Comparison of ENCODE assay signal across 13 cellular contexts in genomic region chr15:35603298-35603697, GRCh38.
DNase-seq lines count a peak whose midpoint lies in the region; ATAC-seq and TF ChIP-seq lines count a peak whose summit lies in the region.
"Had no signal": no experiment of that assay in that cellular context is flagged by ENCODE, and none has a peak within 500 bp of the region (broad histone marks: within the 10 kb centered on the region; RNA-seq: fewer than 3 reads in every experiment).

No MANE protein-coding gene starts in this region.

- peaks cover 6% of the 10 kb centered on the region for H3K27me3 Mint-ChIP-seq in activated naive CD8-positive, alpha-beta T cell treated with anti-CD3 and anti-CD28 coated beads, Interleukin-2, amount 50 U/mL, for 24 hours

- no peaks in the 10 kb centered on the region for H3K9me3 ChIP-seq in RWPE2 (ENCODE audit: severe bottlenecking)
- H3K9me3 ChIP-seq: transverse colon had no signal

- TF ChIP-seq CTCF in RWPE2 (IDR thresholded peaks at IDR 0.05; ENCODE audit: poor library complexity, severe bottlenecking), result no peak

- no peak overlapping the region for H3K27ac ChIP-seq in RWPE2 (ENCODE audit: poor library complexity, severe bottlenecking)
- H3K27ac ChIP-seq: transverse colon had no signal

- no peak for DNase-seq in RWPE2 (ENCODE audit: low spot score)
- peak; percentile 9 for DNase-seq in kidney tubule cell (ENCODE audit: low spot score)
- no peak for DNase-seq in posterior cingulate gyrus
- no peak for DNase-seq in activated naive CD8-positive, alpha-beta T cell treated with anti-CD3 and anti-CD28 coated beads, Interleukin-2, amount 50 U/mL, for 24 hours
- DNase-seq: effector memory CD8-positive, alpha-beta T cell; nephron progenitor cell; stimulated activated CD4-positive, alpha-beta T cell treated with anti-CD3 and anti-CD28 coated beads, Interleukin-4, amount 100 ng/mL, for 4 hours; transverse colon had no signal

- intact Hi-C loops in posterior cingulate gyrus (cut with DNase I), result no loop called here

- no peak overlapping the region for H3K27ac Mint-ChIP-seq in activated naive CD8-positive, alpha-beta T cell treated with anti-CD3 and anti-CD28 coated beads, Interleukin-2, amount 50 U/mL, for 24 hours
- H3K27ac Mint-ChIP-seq: activated T-helper 1 cell treated with anti-CD3 and anti-CD28 coated beads, Interleukin-12 subunit alpha, Interleukin-12 subunit beta, Interleukin-2, Interleukin-4 antibody, amounts not matched to agents 30 ng/mL and 10 ng/mL and 1 ng/mL, durations not matched to agents 14 hours and 24 hours and 36 hours; effector memory CD8-positive, alpha-beta T cell; nephron progenitor cell had no signal

- H3K4me1 ChIP-seq in RWPE2 (ENCODE audit: insufficient read depth, poor library complexity, severe bottlenecking), result peaks cover 6% of the 10 kb centered on the region
- H3K4me1 ChIP-seq: transverse colon had no signal

- H3K9me3 Mint-ChIP-seq in activated naive CD8-positive, alpha-beta T cell treated with anti-CD3 and anti-CD28 coated beads, Interleukin-2, amount 50 U/mL, for 24 hours, result peaks cover 14% of the 10 kb centered on the region
- H3K9me3 Mint-ChIP-seq: activated T-helper 1 cell treated with anti-CD3 and anti-CD28 coated beads, Interleukin-12 subunit alpha, Interleukin-12 subunit beta, Interleukin-2, Interleukin-4 antibody, amounts not matched to agents 30 ng/mL and 10 ng/mL and 1 ng/mL, durations not matched to agents 14 hours and 24 hours and 36 hours; effector memory CD8-positive, alpha-beta T cell; nephron progenitor cell had no signal

- no peak overlapping the region for H3K4me3 Mint-ChIP-seq in activated naive CD8-positive, alpha-beta T cell treated with anti-CD3 and anti-CD28 coated beads, Interleukin-2, amount 50 U/mL, for 24 hours
- H3K4me3 Mint-ChIP-seq: activated T-helper 1 cell treated with anti-CD3 and anti-CD28 coated beads, Interleukin-12 subunit alpha, Interleukin-12 subunit beta, Interleukin-2, Interleukin-4 antibody, amounts not matched to agents 30 ng/mL and 10 ng/mL and 1 ng/mL, durations not matched to agents 14 hours and 24 hours and 36 hours; effector memory CD8-positive, alpha-beta T cell; nephron progenitor cell had no signal

- no peaks in the 10 kb centered on the region for H3K36me3 Mint-ChIP-seq in activated naive CD8-positive, alpha-beta T cell treated with anti-CD3 and anti-CD28 coated beads, Interleukin-2, amount 50 U/mL, for 24 hours (ENCODE audit: low read depth)

- no peak overlapping the region for H3K4me3 ChIP-seq in RWPE2 (ENCODE audit: severe bottlenecking)
- H3K4me3 ChIP-seq: transverse colon had no signal

- no peaks in the 10 kb centered on the region for H3K27me3 ChIP-seq in RWPE2 (ENCODE audit: insufficient read depth, poor library complexity, severe bottlenecking)
- H3K27me3 ChIP-seq: transverse colon had no signal

- ATAC-seq in GM18502 (IDR thresholded peaks at IDR 0.05; ENCODE audit: poor library complexity, unreplicated experiment) (peak; percentile 87), HG02571 (IDR thresholded peaks at IDR 0.05; ENCODE audit: unreplicated experiment) (peak; percentile 60), RWPE2 (ENCODE audit: low read depth) (peak; percentile 67; the same call in 2 of the 3 replicates), GM21528 (IDR thresholded peaks at IDR 0.05; ENCODE audit: low FRiP score, unreplicated experiment) (no peak), GM21619 (IDR thresholded peaks at IDR 0.05; ENCODE audit: unreplicated experiment) (no peak)
- ATAC-seq in activated naive CD8-positive, alpha-beta T cell treated with anti-CD3 and anti-CD28 coated beads, Interleukin-2, amount 50 U/mL, for 24 hours, result no peak
- ATAC-seq: effector memory CD8-positive, alpha-beta T cell had no signal

- H3K4me1 Mint-ChIP-seq in activated naive CD8-positive, alpha-beta T cell treated with anti-CD3 and anti-CD28 coated beads, Interleukin-2, amount 50 U/mL, for 24 hours, result peaks cover 4% of the 10 kb centered on the region

- H3K36me3 ChIP-seq in RWPE2 (ENCODE audit: low read depth), result no peaks in the 10 kb centered on the region
- H3K36me3 ChIP-seq: transverse colon had no signal

Comparison
In these comparisons a context has a peak if more than half of its experiments do, and no peak if none do; other contexts are left out.
1. ATAC-seq: peak in GM18502 (single experiment), HG02571 (single experiment) and RWPE2 (single experiment); none in GM21528 (single experiment), activated naive CD8-positive, alpha-beta T cell treated with anti-CD3 and anti-CD28 coated beads, Interleukin-2, amount 50 U/mL, for 24 hours (single experiment) and GM21619 (single experiment).